ENCODE assay signal across 1 cellular context in the genomic region with DNA sequence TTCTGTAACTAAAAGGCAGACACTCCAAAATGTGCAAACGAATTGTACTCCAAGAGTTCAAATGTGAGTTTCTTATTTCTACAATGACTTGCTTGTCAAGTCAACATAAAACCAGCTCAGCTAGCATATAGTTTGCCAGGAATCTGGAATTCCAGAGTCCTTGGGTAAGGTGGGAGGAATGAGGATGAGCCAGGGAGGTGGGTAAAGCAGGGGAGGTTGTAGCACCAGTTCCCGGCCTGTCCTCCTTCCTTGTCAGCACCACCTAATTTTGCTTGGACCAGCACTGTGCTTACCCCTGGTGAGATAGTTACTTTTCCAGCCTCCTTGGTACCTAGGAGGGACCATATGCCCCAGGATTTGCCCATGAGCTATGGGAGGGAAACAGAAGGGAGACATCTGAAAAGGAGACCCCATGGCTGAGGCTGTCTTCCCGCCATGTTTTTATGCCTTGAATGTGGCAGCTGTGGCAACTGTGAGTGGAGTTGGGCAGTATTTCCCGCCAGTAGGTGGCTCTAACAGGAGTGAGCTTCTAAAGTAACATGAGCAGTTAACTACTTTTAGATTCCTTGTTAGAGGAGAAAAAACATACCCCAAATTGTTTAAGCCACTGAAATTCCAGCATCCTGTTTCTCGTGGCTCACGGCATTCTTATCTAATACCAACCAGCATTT.
TF ChIP-seq lines count a peak whose summit lies in the region.

No MANE protein-coding gene starts in this region.

TF ChIP-seq in A549, 52 proteins besides CTCF, POLR2A, EP300 and RAD21:
- no peak for TF ChIP-seq EHMT2 (IDR thresholded peaks at IDR 0.05; ENCODE audit: low read depth)
- TF ChIP-seq, protein P1, sequence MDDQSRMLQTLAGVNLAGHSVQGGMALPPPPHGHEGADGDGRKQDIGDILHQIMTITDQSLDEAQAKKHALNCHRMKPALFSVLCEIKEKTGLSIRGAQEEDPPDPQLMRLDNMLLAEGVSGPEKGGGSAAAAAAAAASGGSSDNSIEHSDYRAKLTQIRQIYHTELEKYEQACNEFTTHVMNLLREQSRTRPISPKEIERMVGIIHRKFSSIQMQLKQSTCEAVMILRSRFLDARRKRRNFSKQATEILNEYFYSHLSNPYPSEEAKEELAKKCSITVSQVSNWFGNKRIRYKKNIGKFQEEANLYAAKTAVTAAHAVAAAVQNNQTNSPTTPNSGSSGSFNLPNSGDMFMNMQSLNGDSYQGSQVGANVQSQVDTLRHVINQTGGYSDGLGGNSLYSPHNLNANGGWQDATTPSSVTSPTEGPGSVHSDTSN (IDR thresholded peaks at IDR 0.05), result no peak
- TF ChIP-seq, protein P2, sequence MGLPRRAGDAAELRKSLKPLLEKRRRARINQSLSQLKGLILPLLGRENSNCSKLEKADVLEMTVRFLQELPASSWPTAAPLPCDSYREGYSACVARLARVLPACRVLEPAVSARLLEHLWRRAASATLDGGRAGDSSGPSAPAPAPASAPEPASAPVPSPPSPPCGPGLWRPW (IDR thresholded peaks at IDR 0.05), result no peak
- TF ChIP-seq FOSL2 (IDR thresholded peaks at IDR 0.05), result no peak
- no peak for TF ChIP-seq FOSL2 (CRISPR knock-in tag; IDR thresholded peaks at IDR 0.05)
- TF ChIP-seq NPAS2 (CRISPR knock-in tag; IDR thresholded peaks at IDR 0.05; ENCODE audit: borderline replicate concordance), result no peak
- TF ChIP-seq, protein P3, sequence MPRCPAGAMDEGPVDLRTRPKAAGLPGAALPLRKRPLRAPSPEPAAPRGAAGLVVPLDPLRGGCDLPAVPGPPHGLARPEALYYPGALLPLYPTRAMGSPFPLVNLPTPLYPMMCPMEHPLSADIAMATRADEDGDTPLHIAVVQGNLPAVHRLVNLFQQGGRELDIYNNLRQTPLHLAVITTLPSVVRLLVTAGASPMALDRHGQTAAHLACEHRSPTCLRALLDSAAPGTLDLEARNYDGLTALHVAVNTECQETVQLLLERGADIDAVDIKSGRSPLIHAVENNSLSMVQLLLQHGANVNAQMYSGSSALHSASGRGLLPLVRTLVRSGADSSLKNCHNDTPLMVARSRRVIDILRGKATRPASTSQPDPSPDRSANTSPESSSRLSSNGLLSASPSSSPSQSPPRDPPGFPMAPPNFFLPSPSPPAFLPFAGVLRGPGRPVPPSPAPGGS (IDR thresholded peaks at IDR 0.05), result no peak
- TF ChIP-seq, protein P4, sequence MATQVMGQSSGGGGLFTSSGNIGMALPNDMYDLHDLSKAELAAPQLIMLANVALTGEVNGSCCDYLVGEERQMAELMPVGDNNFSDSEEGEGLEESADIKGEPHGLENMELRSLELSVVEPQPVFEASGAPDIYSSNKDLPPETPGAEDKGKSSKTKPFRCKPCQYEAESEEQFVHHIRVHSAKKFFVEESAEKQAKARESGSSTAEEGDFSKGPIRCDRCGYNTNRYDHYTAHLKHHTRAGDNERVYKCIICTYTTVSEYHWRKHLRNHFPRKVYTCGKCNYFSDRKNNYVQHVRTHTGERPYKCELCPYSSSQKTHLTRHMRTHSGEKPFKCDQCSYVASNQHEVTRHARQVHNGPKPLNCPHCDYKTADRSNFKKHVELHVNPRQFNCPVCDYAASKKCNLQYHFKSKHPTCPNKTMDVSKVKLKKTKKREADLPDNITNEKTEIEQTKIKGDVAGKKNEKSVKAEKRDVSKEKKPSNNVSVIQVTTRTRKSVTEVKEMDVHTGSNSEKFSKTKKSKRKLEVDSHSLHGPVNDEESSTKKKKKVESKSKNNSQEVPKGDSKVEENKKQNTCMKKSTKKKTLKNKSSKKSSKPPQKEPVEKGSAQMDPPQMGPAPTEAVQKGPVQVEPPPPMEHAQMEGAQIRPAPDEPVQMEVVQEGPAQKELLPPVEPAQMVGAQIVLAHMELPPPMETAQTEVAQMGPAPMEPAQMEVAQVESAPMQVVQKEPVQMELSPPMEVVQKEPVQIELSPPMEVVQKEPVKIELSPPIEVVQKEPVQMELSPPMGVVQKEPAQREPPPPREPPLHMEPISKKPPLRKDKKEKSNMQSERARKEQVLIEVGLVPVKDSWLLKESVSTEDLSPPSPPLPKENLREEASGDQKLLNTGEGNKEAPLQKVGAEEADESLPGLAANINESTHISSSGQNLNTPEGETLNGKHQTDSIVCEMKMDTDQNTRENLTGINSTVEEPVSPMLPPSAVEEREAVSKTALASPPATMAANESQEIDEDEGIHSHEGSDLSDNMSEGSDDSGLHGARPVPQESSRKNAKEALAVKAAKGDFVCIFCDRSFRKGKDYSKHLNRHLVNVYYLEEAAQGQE (IDR thresholded peaks at IDR 0.05), result no peak
- TF ChIP-seq FOXS1 (CRISPR knock-in tag; IDR thresholded peaks at IDR 0.05), result no peak
- TF ChIP-seq CHD4 (IDR thresholded peaks at IDR 0.05; ENCODE audit: borderline replicate concordance), result no peak
- TF ChIP-seq SREBF2 (IDR thresholded peaks at IDR 0.05), result no peak
- TF ChIP-seq GATA3 (IDR thresholded peaks at IDR 0.05; ENCODE audit: borderline replicate concordance), result no peak
- no peak for TF ChIP-seq SMC3 (IDR thresholded peaks at IDR 0.05)
- no peak for TF ChIP-seq HEYL (CRISPR knock-in tag; IDR thresholded peaks at IDR 0.05)
- TF ChIP-seq, protein P5, sequence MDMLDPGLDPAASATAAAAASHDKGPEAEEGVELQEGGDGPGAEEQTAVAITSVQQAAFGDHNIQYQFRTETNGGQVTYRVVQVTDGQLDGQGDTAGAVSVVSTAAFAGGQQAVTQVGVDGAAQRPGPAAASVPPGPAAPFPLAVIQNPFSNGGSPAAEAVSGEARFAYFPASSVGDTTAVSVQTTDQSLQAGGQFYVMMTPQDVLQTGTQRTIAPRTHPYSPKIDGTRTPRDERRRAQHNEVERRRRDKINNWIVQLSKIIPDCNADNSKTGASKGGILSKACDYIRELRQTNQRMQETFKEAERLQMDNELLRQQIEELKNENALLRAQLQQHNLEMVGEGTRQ (IDR thresholded peaks at IDR 0.05), result no peak
- no peak for TF ChIP-seq POLR2AphosphoS2 (conservative IDR thresholded peaks at IDR 0.05; ENCODE audit: low read length)
